Comparison of ENCODE assay signal across 1 cellular context in the genomic region with DNA sequence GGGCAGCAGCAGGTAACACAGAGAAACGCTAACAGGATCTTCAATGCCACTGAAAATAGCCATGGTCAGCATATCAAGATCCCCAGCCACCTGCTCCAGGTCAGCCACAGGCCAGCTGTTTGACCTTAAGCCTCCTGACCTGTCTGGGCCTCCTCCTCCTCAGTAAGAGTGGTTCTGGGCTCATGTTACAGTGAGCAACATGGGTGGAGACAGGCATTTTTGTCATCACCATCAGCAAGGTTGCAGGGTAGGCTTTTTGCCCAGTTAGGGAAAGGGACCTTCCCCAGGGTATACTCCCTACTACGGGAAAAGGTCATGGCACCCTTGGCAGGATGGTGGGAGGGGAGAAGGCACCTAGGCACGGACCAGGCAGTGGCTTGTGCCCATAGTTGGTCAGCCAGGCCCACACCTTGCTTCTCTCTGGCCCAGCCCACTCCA.
TF ChIP-seq lines count a peak whose summit lies in the region.

No MANE protein-coding gene starts in this region.

TF ChIP-seq in K562, 482 proteins besides CTCF, POLR2A, EP300 and RAD21 (continued from another document):
- TF ChIP-seq, protein P1, sequence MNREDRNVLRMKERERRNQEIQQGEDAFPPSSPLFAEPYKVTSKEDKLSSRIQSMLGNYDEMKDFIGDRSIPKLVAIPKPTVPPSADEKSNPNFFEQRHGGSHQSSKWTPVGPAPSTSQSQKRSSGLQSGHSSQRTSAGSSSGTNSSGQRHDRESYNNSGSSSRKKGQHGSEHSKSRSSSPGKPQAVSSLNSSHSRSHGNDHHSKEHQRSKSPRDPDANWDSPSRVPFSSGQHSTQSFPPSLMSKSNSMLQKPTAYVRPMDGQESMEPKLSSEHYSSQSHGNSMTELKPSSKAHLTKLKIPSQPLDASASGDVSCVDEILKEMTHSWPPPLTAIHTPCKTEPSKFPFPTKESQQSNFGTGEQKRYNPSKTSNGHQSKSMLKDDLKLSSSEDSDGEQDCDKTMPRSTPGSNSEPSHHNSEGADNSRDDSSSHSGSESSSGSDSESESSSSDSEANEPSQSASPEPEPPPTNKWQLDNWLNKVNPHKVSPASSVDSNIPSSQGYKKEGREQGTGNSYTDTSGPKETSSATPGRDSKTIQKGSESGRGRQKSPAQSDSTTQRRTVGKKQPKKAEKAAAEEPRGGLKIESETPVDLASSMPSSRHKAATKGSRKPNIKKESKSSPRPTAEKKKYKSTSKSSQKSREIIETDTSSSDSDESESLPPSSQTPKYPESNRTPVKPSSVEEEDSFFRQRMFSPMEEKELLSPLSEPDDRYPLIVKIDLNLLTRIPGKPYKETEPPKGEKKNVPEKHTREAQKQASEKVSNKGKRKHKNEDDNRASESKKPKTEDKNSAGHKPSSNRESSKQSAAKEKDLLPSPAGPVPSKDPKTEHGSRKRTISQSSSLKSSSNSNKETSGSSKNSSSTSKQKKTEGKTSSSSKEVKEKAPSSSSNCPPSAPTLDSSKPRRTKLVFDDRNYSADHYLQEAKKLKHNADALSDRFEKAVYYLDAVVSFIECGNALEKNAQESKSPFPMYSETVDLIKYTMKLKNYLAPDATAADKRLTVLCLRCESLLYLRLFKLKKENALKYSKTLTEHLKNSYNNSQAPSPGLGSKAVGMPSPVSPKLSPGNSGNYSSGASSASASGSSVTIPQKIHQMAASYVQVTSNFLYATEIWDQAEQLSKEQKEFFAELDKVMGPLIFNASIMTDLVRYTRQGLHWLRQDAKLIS (CRISPR knock-in tag; IDR thresholded peaks at IDR 0.05): no peak
- TF ChIP-seq ZNF316 (IDR thresholded peaks at IDR 0.05): peak; percentile 91
- peak; percentile 59 for TF ChIP-seq SMAD4 (CRISPR knock-in tag; conservative IDR thresholded peaks at IDR 0.05)
- TF ChIP-seq SIRT6 (IDR thresholded peaks at IDR 0.05; ENCODE audit: low read depth, low read length): no peak
- TF ChIP-seq FOXM1 (IDR thresholded peaks at IDR 0.05; ENCODE audit: low read depth): no peak
- no peak for TF ChIP-seq FOXM1 (CRISPR knock-in tag; IDR thresholded peaks at IDR 0.05; ENCODE audit: low read depth)
- 0 out of 2 replicates have a peak, but pooled peaks have one; percentile 27 for TF ChIP-seq MAFK (IDR thresholded peaks at IDR 0.05; ENCODE audit: low read length)
- no peak for TF ChIP-seq TSC22D4 (tag; IDR thresholded peaks at IDR 0.05)
- TF ChIP-seq TCF3 (CRISPR knock-in tag; IDR thresholded peaks at IDR 0.05): peak; percentile 58
- peak; percentile 76 for TF ChIP-seq CBFA2T3 (IDR thresholded peaks at IDR 0.05)
- TF ChIP-seq DACH1 (IDR thresholded peaks at IDR 0.05; ENCODE audit: partially characterized antibody): peak; percentile 69
- peak; percentile 55 for TF ChIP-seq CBFA2T2 (conservative IDR thresholded peaks at IDR 0.05)
- TF ChIP-seq NBN (IDR thresholded peaks at IDR 0.05; ENCODE audit: low read depth): no peak
- peak; percentile 35; the same call in 1 of the 2 replicates for TF ChIP-seq MAFF (IDR thresholded peaks at IDR 0.05; ENCODE audit: low read length)
- TF ChIP-seq, protein P2, sequence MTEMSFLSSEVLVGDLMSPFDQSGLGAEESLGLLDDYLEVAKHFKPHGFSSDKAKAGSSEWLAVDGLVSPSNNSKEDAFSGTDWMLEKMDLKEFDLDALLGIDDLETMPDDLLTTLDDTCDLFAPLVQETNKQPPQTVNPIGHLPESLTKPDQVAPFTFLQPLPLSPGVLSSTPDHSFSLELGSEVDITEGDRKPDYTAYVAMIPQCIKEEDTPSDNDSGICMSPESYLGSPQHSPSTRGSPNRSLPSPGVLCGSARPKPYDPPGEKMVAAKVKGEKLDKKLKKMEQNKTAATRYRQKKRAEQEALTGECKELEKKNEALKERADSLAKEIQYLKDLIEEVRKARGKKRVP (CRISPR knock-in tag; IDR thresholded peaks at IDR 0.05): no peak
- no peak for TF ChIP-seq STAT5A (IDR thresholded peaks at IDR 0.05; ENCODE audit: borderline replicate concordance, low read length)
- no peak for TF ChIP-seq ZNF23 (CRISPR knock-in tag; IDR thresholded peaks at IDR 0.05)
- TF ChIP-seq, protein P3, sequence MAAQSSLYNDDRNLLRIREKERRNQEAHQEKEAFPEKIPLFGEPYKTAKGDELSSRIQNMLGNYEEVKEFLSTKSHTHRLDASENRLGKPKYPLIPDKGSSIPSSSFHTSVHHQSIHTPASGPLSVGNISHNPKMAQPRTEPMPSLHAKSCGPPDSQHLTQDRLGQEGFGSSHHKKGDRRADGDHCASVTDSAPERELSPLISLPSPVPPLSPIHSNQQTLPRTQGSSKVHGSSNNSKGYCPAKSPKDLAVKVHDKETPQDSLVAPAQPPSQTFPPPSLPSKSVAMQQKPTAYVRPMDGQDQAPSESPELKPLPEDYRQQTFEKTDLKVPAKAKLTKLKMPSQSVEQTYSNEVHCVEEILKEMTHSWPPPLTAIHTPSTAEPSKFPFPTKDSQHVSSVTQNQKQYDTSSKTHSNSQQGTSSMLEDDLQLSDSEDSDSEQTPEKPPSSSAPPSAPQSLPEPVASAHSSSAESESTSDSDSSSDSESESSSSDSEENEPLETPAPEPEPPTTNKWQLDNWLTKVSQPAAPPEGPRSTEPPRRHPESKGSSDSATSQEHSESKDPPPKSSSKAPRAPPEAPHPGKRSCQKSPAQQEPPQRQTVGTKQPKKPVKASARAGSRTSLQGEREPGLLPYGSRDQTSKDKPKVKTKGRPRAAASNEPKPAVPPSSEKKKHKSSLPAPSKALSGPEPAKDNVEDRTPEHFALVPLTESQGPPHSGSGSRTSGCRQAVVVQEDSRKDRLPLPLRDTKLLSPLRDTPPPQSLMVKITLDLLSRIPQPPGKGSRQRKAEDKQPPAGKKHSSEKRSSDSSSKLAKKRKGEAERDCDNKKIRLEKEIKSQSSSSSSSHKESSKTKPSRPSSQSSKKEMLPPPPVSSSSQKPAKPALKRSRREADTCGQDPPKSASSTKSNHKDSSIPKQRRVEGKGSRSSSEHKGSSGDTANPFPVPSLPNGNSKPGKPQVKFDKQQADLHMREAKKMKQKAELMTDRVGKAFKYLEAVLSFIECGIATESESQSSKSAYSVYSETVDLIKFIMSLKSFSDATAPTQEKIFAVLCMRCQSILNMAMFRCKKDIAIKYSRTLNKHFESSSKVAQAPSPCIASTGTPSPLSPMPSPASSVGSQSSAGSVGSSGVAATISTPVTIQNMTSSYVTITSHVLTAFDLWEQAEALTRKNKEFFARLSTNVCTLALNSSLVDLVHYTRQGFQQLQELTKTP (IDR thresholded peaks at IDR 0.05; ENCODE audit: low read depth in 1 of 2, partially characterized antibody in 2 of 2): no peak
- no peak for TF ChIP-seq SIN3B (IDR thresholded peaks at IDR 0.05; ENCODE audit: low read depth)
- TF ChIP-seq FOXP1 (CRISPR knock-in tag; IDR thresholded peaks at IDR 0.05): no peak
- TF ChIP-seq FOXJ3 (CRISPR knock-in tag; IDR thresholded peaks at IDR 0.05): no peak
- no peak for TF ChIP-seq FOXK1 (CRISPR knock-in tag; IDR thresholded peaks at IDR 0.05; ENCODE audit: borderline replicate concordance)
- TF ChIP-seq PTRF (tag; IDR thresholded peaks at IDR 0.05): no peak
- TF ChIP-seq MEIS2 (IDR thresholded peaks at IDR 0.05; ENCODE audit: partially characterized antibody): no peak
- TF ChIP-seq MTA1 (IDR thresholded peaks at IDR 0.05; ENCODE audit: borderline replicate concordance): no peak
- TF ChIP-seq, protein P4, sequence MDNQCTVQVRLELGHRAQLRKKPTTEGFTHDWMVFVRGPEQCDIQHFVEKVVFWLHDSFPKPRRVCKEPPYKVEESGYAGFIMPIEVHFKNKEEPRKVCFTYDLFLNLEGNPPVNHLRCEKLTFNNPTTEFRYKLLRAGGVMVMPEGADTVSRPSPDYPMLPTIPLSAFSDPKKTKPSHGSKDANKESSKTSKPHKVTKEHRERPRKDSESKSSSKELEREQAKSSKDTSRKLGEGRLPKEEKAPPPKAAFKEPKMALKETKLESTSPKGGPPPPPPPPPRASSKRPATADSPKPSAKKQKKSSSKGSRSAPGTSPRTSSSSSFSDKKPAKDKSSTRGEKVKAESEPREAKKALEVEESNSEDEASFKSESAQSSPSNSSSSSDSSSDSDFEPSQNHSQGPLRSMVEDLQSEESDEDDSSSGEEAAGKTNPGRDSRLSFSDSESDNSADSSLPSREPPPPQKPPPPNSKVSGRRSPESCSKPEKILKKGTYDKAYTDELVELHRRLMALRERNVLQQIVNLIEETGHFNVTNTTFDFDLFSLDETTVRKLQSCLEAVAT (IDR thresholded peaks at IDR 0.05): no peak
- TF ChIP-seq FOXK2 (conservative IDR thresholded peaks at IDR 0.05 in 1 of 2, IDR thresholded peaks at IDR 0.05 in 1 of 2; ENCODE audit: low read depth in 2 of 2): no peak
- 0 out of 4 replicates have a peak, but pooled peaks of 1 of the 2 experiments have one; percentile 24 for TF ChIP-seq RCOR1 (IDR thresholded peaks at IDR 0.05; ENCODE audit: borderline replicate concordance in 1 of 2, low read depth in 2 of 2, low read length in 2 of 2)
- peak; percentile 24; the same call in 1 of the 2 replicates for TF ChIP-seq POLR2AphosphoS5 (IDR thresholded peaks at IDR 0.05; ENCODE audit: control insufficient read depth, insufficient read depth, low read depth, low read length)
- TF ChIP-seq NR2C1 (IDR thresholded peaks at IDR 0.05): peak; percentile 75
- TF ChIP-seq NR2C1 (tag; IDR thresholded peaks at IDR 0.05): peak; percentile 59
